In genomic region chr1:212513586-212513985, GRCh38 we compare ENCODE assay signal across 16 cellular contexts.
A peak's percentile ranks its signal among the peaks of the same experiment; 100 is the strongest.
DNase-seq lines count a peak whose midpoint lies in the region; ATAC-seq, FAIRE-seq and TF ChIP-seq lines count a peak whose summit lies in the region.
"Had no signal": no experiment of that assay in that cellular context is flagged by ENCODE, and none has a peak within 500 bp of the region (broad histone marks: within the 10 kb centered on the region; RNA-seq: fewer than 3 reads in every experiment).

No MANE protein-coding gene starts in this region.

- H3K14ac ChIP-seq in mesenchymal stem cell (ENCODE audit: low read length in 2 of 2): no peak overlapping the region

- TF ChIP-seq CTCF in A673 (conservative IDR thresholded peaks at IDR 0.05; ENCODE audit: low read depth, low read length) (no peak), PC-9 (conservative IDR thresholded peaks at IDR 0.05) (no peak)
- no peak for TF ChIP-seq CTCF in CD8-positive, alpha-beta T cell (IDR thresholded peaks at IDR 0.05)

- peaks cover 49% of the 10 kb centered on the region for H3K27me3 Mint-ChIP-seq in CD8-positive, alpha-beta T cell (ENCODE audit: low read depth)

- H3K4me2 ChIP-seq in PC-9 (peak overlapping the region; percentile 73), mesenchymal stem cell (ENCODE audit: low read length, poor library complexity, severe bottlenecking) (no peak overlapping the region)

- H3K9me3 Mint-ChIP-seq in CD8-positive, alpha-beta T cell: no peaks in the 10 kb centered on the region
- H3K9me3 Mint-ChIP-seq: activated CD8-positive, alpha-beta T cell treated with anti-CD3 and anti-CD28 coated beads for 36 hours; neural crest cell; stimulated activated naive B cell treated with anti-CD40 and anti-IgM and Interleukin-4, amounts not matched to agents 10 μg/mL and 1 μg/mL and 100 μg/mL, for 72 hours had no signal

- DNase-seq in A673 (ENCODE audit: low spot score): peak; percentile 21
- DNase-seq in CD8-positive, alpha-beta T cell: no peak
- DNase-seq in PC-9: no peak
- DNase-seq in mesenchymal stem cell: no peak
- no peak for DNase-seq in GM19239 (ENCODE audit: insufficient read length, low spot score)
- DNase-seq: DND-41; effector CD8-positive, alpha-beta T cell; stimulated activated naive B cell treated with anti-CD40 and anti-IgM and Interleukin-4, amounts not matched to agents 10 μg/mL and 1 μg/mL and 100 μg/mL, for 72 hours; T-helper 17 cell had no signal

- H3K27me3 ChIP-seq in A673 (replicated peaks; ENCODE audit: insufficient read depth, low read depth, low read length, poor library complexity): peaks cover 17% of the 10 kb centered on the region
- H3K27me3 ChIP-seq in CD8-positive, alpha-beta T cell (ENCODE audit: insufficient read depth, low read length): peaks cover 21% of the 10 kb centered on the region
- H3K27me3 ChIP-seq in PC-9 (ENCODE audit: insufficient read depth, low read depth): no peaks in the 10 kb centered on the region
- peaks cover 0 to 53% of the 10 kb centered on the region in 2 experiments for H3K27me3 ChIP-seq in mesenchymal stem cell (ENCODE audit: control insufficient read depth in 1 of 2, insufficient read depth in 1 of 2, low read length in 2 of 2)

- H3K9me3 ChIP-seq in A673 (ENCODE audit: low read depth, low read length, poor library complexity, severe bottlenecking) (no peaks in the 10 kb centered on the region), PC-9 (ENCODE audit: insufficient read depth, low read depth) (no peaks in the 10 kb centered on the region), mesenchymal stem cell (ENCODE audit: control insufficient read depth, low read length) (no peaks in the 10 kb centered on the region)
- H3K9me3 ChIP-seq in CD8-positive, alpha-beta T cell (ENCODE audit: low read length): no peaks in the 10 kb centered on the region
- H3K9me3 ChIP-seq: tibial artery had no signal

- no peak overlapping the region for H3K9ac ChIP-seq in mesenchymal stem cell (ENCODE audit: low read length)

- peak overlapping the region in 1 of 2 experiments; percentile 29 for H2BK12ac ChIP-seq in mesenchymal stem cell (ENCODE audit: low read length in 2 of 2)

- ATAC-seq in CD8-positive, alpha-beta T cell: no peak
- ATAC-seq in HG02759 (IDR thresholded peaks at IDR 0.05; ENCODE audit: unreplicated experiment) (no peak), GM19463 (IDR thresholded peaks at IDR 0.05; ENCODE audit: unreplicated experiment) (no peak), GM19452 (IDR thresholded peaks at IDR 0.05; ENCODE audit: unreplicated experiment) (no peak)
- ATAC-seq: T-helper 17 cell had no signal

- H2BK5ac ChIP-seq in mesenchymal stem cell (ENCODE audit: low read depth, low read length, poor library complexity, severe bottlenecking): no peak overlapping the region

- POLR2A ChIA-PET in A673 (lab: Charles Lee; ENCODE audit: low non-redundant PET): no interaction called here
- POLR2A ChIA-PET in CD8-positive, alpha-beta T cell (lab: Charles Lee): no interaction called here
- POLR2A ChIA-PET in PC-9 (lab: Charles Lee; ENCODE audit: unreplicated experiment): interaction anchor here (0.6 kb wide), 2 partner anchors 48 to 1858 kb away, joined by 6 to 9 read pairs; no protein-coding TSS in a partner anchor

- H3K23ac ChIP-seq in mesenchymal stem cell (ENCODE audit: low read length in 2 of 2): no peak overlapping the region

- H3K27ac Mint-ChIP-seq in CD8-positive, alpha-beta T cell: no peak overlapping the region
- H3K27ac Mint-ChIP-seq: activated CD8-positive, alpha-beta T cell treated with anti-CD3 and anti-CD28 coated beads for 36 hours; stimulated activated naive B cell treated with anti-CD40 and anti-IgM and Interleukin-4, amounts not matched to agents 10 μg/mL and 1 μg/mL and 100 μg/mL, for 72 hours; T-helper 17 cell had no signal

- BruUV-seq in A673 (replicated peaks; lab: Mats Ljungman, UMichigan) (no TSS peak), PC-9 (replicated peaks; lab: Mats Ljungman, UMichigan) (no TSS peak)

- no peak overlapping the region for H3K4ac ChIP-seq in mesenchymal stem cell (ENCODE audit: low read depth in 1 of 2, low read length in 2 of 2)

- H3K4me3 ChIP-seq in A673 (ENCODE audit: low read depth, low read length, poor library complexity, severe bottlenecking): no peak overlapping the region
- no peak overlapping the region for H3K4me3 ChIP-seq in CD8-positive, alpha-beta T cell (ENCODE audit: low read depth, low read length)
- H3K4me3 ChIP-seq in PC-9: peak overlapping the region; percentile 25; the same call in 1 of the 2 replicates
- no peak overlapping the region for H3K4me3 ChIP-seq in mesenchymal stem cell (ENCODE audit: insufficient read depth in 1 of 2, low read depth in 1 of 2, low read length in 2 of 2)
- H3K4me3 ChIP-seq: lung had no signal

- H3F3A ChIP-seq in PC-9 (ENCODE audit: insufficient read depth, low read depth): peaks cover 20% of the 10 kb centered on the region

- no peak overlapping the region for H2AFZ ChIP-seq in PC-9
- H2AFZ ChIP-seq in mesenchymal stem cell (ENCODE audit: low read depth, low read length): no peak overlapping the region

- peak overlapping the region; percentile 49 for H3K4me3 Mint-ChIP-seq in CD8-positive, alpha-beta T cell
- H3K4me3 Mint-ChIP-seq: activated CD8-positive, alpha-beta T cell treated with anti-CD3 and anti-CD28 coated beads for 36 hours; neural crest cell had no signal

- H4K20me1 ChIP-seq in PC-9 (ENCODE audit: insufficient read depth): no peaks in the 10 kb centered on the region

- H2BK120ac ChIP-seq in mesenchymal stem cell (ENCODE audit: low read depth, low read length): no peak overlapping the region

- WGBS in mesenchymal stem cell: 91% methylated on average over 8 of the region's 11 CpGs

- no peaks in the 10 kb centered on the region for H3K79me1 ChIP-seq in mesenchymal stem cell (replicated peaks; ENCODE audit: low read length, poor library complexity, severe bottlenecking)

- H3K36me3 Mint-ChIP-seq in CD8-positive, alpha-beta T cell: no peaks in the 10 kb centered on the region
- H3K36me3 Mint-ChIP-seq: stimulated activated naive B cell treated with anti-CD40 and anti-IgM and Interleukin-4, amounts not matched to agents 10 μg/mL and 1 μg/mL and 100 μg/mL, for 72 hours had no signal

- FAIRE-seq in GM19239 (lab: Jason Lieb, UNC): no peak

- H3K79me2 ChIP-seq in PC-9 (ENCODE audit: low read depth): no peaks in the 10 kb centered on the region

- H3K27ac ChIP-seq in A673 (ENCODE audit: low read depth, low read length, poor library complexity, severe bottlenecking): no peak overlapping the region
- no peak overlapping the region for H3K27ac ChIP-seq in CD8-positive, alpha-beta T cell (ENCODE audit: low read depth, low read length)
- H3K27ac ChIP-seq in PC-9: peak overlapping the region; percentile 76
- peak overlapping the region; percentile 18 for H3K27ac ChIP-seq in mesenchymal stem cell (ENCODE audit: low read length, poor library complexity, severe bottlenecking)
- H3K27ac ChIP-seq: tibial artery had no signal

- intact Hi-C loops in A673 (cut with micrococcal nuclease; ENCODE audit: unreplicated experiment): no loop called here
- intact Hi-C loops in CD8-positive, alpha-beta T cell (cut with DNase I, micrococcal nuclease): no loop called here
- intact Hi-C loops in PC-9 (cut with micrococcal nuclease; ENCODE audit: unreplicated experiment): loop anchor here (1.0 to 5.0 kb wide), 5 partner anchors 27 to 95 kb away; partner anchors contain the start of gene ATF3

- no peaks in the 10 kb centered on the region for H3K9me2 ChIP-seq in PC-9 (ENCODE audit: insufficient read depth)

- no peak overlapping the region for H3K18ac ChIP-seq in mesenchymal stem cell (ENCODE audit: low read depth in 1 of 2, low read length in 2 of 2)

- H3K36me3 ChIP-seq in A673 (ENCODE audit: insufficient read depth, low read length, poor library complexity, severe bottlenecking): no peaks in the 10 kb centered on the region
- H3K36me3 ChIP-seq in CD8-positive, alpha-beta T cell (ENCODE audit: insufficient read depth, low read length): no peaks in the 10 kb centered on the region
- H3K36me3 ChIP-seq in PC-9 (ENCODE audit: low read depth): no peaks in the 10 kb centered on the region
- no peaks in the 10 kb centered on the region for H3K36me3 ChIP-seq in mesenchymal stem cell (ENCODE audit: control insufficient read depth in 1 of 2, insufficient read depth in 2 of 2, low read depth in 1 of 2, low read length in 2 of 2)
- H3K36me3 ChIP-seq: tibial artery had no signal

- H3K4me1 ChIP-seq in A673 (ENCODE audit: insufficient read depth, low read length, poor library complexity, severe bottlenecking): peaks cover 23% of the 10 kb centered on the region
- peaks cover 6% of the 10 kb centered on the region for H3K4me1 ChIP-seq in CD8-positive, alpha-beta T cell (ENCODE audit: insufficient read depth, low read length)
- peaks cover 28% of the 10 kb centered on the region for H3K4me1 ChIP-seq in PC-9 (replicated peaks; ENCODE audit: insufficient read depth)
- H3K4me1 ChIP-seq in mesenchymal stem cell (ENCODE audit: control insufficient read depth, insufficient read depth, low read depth, low read length): peaks cover 22% of the 10 kb centered on the region

- no peak overlapping the region for H4K8ac ChIP-seq in mesenchymal stem cell (ENCODE audit: low read length)

- no peak overlapping the region for H2BK15ac ChIP-seq in mesenchymal stem cell (ENCODE audit: low read depth, poor library complexity, severe bottlenecking)

- CTCF ChIA-PET in A673 (lab: Charles Lee) (interaction anchor here (0.5 kb wide), 1 partner anchor 185 kb away, joined by 3 read pairs; no protein-coding TSS in a partner anchor), PC-9 (lab: Charles Lee) (interaction anchor here (1.2 kb wide), 1 partner anchor 36 kb away, joined by 12 read pairs; no protein-coding TSS in a partner anchor)
- CTCF ChIA-PET in CD8-positive, alpha-beta T cell (lab: Charles Lee): interaction anchor here (0.9 kb wide), 1 partner anchor 58 kb away, joined by 3 read pairs; no protein-coding TSS in a partner anchor

- peaks cover 12% of the 10 kb centered on the region for H3K4me1 Mint-ChIP-seq in CD8-positive, alpha-beta T cell (ENCODE audit: low read depth)

- peak overlapping the region; percentile 59 for H2AK5ac ChIP-seq in mesenchymal stem cell (ENCODE audit: low read length, severe bottlenecking)

- H4K91ac ChIP-seq in mesenchymal stem cell (ENCODE audit: low read length): no peak overlapping the region

Comparison
In these comparisons a context has a peak if more than half of its experiments do, and no peak if none do; other contexts are left out.
1. H3K27ac ChIP-seq: peak in PC-9 (single experiment) and mesenchymal stem cell (single experiment); none in A673 (single experiment) and CD8-positive, alpha-beta T cell (single experiment).